ENCODE assay signal across 23 cellular contexts in the genomic region with DNA sequence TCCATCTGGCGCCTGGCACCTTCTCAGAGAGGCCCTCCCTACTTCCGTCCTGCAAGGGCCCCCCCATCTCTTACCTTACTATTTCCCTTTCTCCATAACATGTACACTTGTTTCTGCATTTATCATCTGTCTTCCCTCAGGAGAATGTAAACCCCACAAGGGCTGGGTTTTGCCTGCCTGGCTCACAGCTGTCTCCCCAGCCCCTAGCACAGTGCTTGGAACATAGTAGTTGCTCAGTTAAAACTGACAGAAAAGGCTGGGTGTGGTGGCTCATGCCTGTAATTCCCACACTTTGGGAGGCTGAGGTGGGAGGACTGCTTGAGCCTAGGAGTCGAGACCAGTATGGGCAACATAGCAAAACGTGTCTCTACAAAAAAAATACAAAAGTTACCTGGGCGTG. TPM values are rescaled to one million over a fixed set of nuclear protein-coding genes. Genes with fewer than 3 reads are reported as not detected.
A peak's percentile ranks its signal among the peaks of the same experiment; 100 is the strongest.
DNase-seq lines count a peak whose midpoint lies in the region; FAIRE-seq and TF ChIP-seq lines count a peak whose summit lies in the region.
"Had no signal": no experiment of that assay in that cellular context is flagged by ENCODE, and none has a peak within 500 bp of the region (broad histone marks: within the 10 kb centered on the region; RNA-seq: fewer than 3 reads in every experiment).

No MANE protein-coding gene starts in this region.

- H2BK20ac ChIP-seq in H1 (ENCODE audit: low read length): no peak overlapping the region

- H3K23me2 ChIP-seq in H1 (ENCODE audit: low read depth, low read length): no peaks in the 10 kb centered on the region

- no peaks in the 10 kb centered on the region for H3K9me3 Mint-ChIP-seq in activated naive CD4-positive, alpha-beta T cell treated with anti-CD3 and anti-CD28 coated beads, Interleukin-2, amount 50 U/mL, for 24 hours
- no peaks in the 10 kb centered on the region for H3K9me3 Mint-ChIP-seq in activated naive CD4-positive, alpha-beta T cell treated with anti-CD3 and anti-CD28 coated beads for 36 hours
- H3K9me3 Mint-ChIP-seq in CD4-positive, alpha-beta memory T cell: no peaks in the 10 kb centered on the region
- H3K9me3 Mint-ChIP-seq: IgD-negative memory B cell had no signal

- no peak overlapping the region for H3K18ac ChIP-seq in H1 (ENCODE audit: extremely low read depth, low read length)

- H3K27me3 ChIP-seq in BLaER1: no peaks in the 10 kb centered on the region
- H3K27me3 ChIP-seq in CD4-positive, alpha-beta memory T cell (ENCODE audit: insufficient read depth, low read length): no peaks in the 10 kb centered on the region
- peaks cover 0 to 3% (median 0%) of the 10 kb centered on the region in 4 experiments; a peak in 1 of 7 replicates for H3K27me3 ChIP-seq in H1 (replicated peaks in 1 of 4; ENCODE audit: control insufficient read depth in 3 of 4, extremely low read depth in 1 of 4, insufficient read depth in 3 of 4, low read length in 3 of 4)

- FAIRE-seq in H1 (lab: Jason Lieb, UNC): no peak
- FAIRE-seq: GM12891 had no signal

- H3K36me3 ChIP-seq in BLaER1 (no peaks in the 10 kb centered on the region), H1 (ENCODE audit: control insufficient read depth in 2 of 4, insufficient read depth in 4 of 4, low read length in 3 of 4) (no peaks in the 10 kb centered on the region)
- H3K36me3 ChIP-seq in CD4-positive, alpha-beta memory T cell (ENCODE audit: insufficient read depth, low read length): no peaks in the 10 kb centered on the region

- H2AFZ ChIP-seq in H1 (ENCODE audit: low read length): no peak overlapping the region

- H2BK12ac ChIP-seq in H1 (ENCODE audit: low read depth, low read length): peak overlapping the region; percentile 33; the same call in 1 of the 2 replicates

- H3K9me3 ChIP-seq in BLaER1 (no peaks in the 10 kb centered on the region), H1 (ENCODE audit: insufficient read depth in 2 of 2, low read depth in 1 of 2, low read length in 1 of 2) (no peaks in the 10 kb centered on the region)
- no peaks in the 10 kb centered on the region for H3K9me3 ChIP-seq in CD4-positive, alpha-beta memory T cell (ENCODE audit: control insufficient read depth in 1 of 2, low read length in 2 of 2)

- H3K4me2 ChIP-seq in BLaER1 (peak overlapping the region; percentile 92), H1 (ENCODE audit: insufficient read depth in 1 of 2, low read depth in 2 of 2, low read length in 2 of 2) (no peak overlapping the region)

- no peak overlapping the region for H4K8ac ChIP-seq in H1 (ENCODE audit: extremely low read depth, insufficient read depth, low read length)

- H3K4me3 ChIP-seq in BLaER1 (no peak overlapping the region), H1 (ENCODE audit: extremely low read depth in 1 of 4, insufficient read depth in 2 of 4, low read depth in 3 of 4, low read length in 4 of 4) (no peak overlapping the region)
- H3K4me3 ChIP-seq in CD4-positive, alpha-beta memory T cell (ENCODE audit: low read length in 2 of 2): no peak overlapping the region
- H3K4me3 ChIP-seq: SK-N-MC had no signal

- no peak for DNase-seq in activated naive CD4-positive, alpha-beta T cell treated with anti-CD3 and anti-CD28 coated beads for 36 hours
- no peak for DNase-seq in CD4-positive, alpha-beta memory T cell
- DNase-seq in H1 (ENCODE audit: low read depth in 1 of 2, low spot score in 2 of 2) (no peak), NCI-H526 treated with DMSO at 0.1 percent for 48 hours (lab: John Stamatoyannopoulos, UW) (no peak), NCI-H1092 (lab: John Stamatoyannopoulos, UW) (no peak), NCI-H1092 treated with DMSO at 0.1 percent for 48 hours (lab: John Stamatoyannopoulos, UW) (no peak)
- DNase-seq: C1 segment of cervical spinal cord, Calu3, DMS79 treated with DMSO at 0.1 percent for 48 hours, GF-D8, GOT3, NCI-H1105, NCI-H1436 treated with DMSO at 0.1 percent for 48 hours, NCI-H187 treated with DMSO at 0.1 percent for 48 hours, NCI-H446, NCI-H526, SIG-M5, SW 1271 had no signal

- H3K23ac ChIP-seq in H1 (ENCODE audit: insufficient read length): no peak overlapping the region

- H3K9ac ChIP-seq in BLaER1 (no peak overlapping the region), H1 (replicated peaks in 1 of 4; ENCODE audit: extremely low read depth in 1 of 4, low read depth in 3 of 4, low read length in 3 of 4) (no peak overlapping the region)

- no peaks in the 10 kb centered on the region for H3K79me2 ChIP-seq in H1 (ENCODE audit: control insufficient read depth in 1 of 2, insufficient read depth in 2 of 2, low read length in 2 of 2)

- H3K79me1 ChIP-seq in H1 (ENCODE audit: low read depth, low read length): no peaks in the 10 kb centered on the region

- POLR2A ChIA-PET in CD4-positive, alpha-beta memory T cell (lab: Charles Lee; ENCODE audit: partially characterized antibody): no interaction called here
- POLR2A ChIA-PET in H1 (lab: Charles Lee; ENCODE audit: partially characterized antibody): no interaction called here

- 85% methylated on average over 5 of the region's 5 CpGs; no CpG with 5 or more reads in 1 of the 2 experiments for WGBS in H1 (ENCODE audit: extremely low coverage in 1 of 2, insufficient coverage in 1 of 2, insufficient read length in 1 of 2, insufficient replicate concordance in 2 of 2, low coverage in 1 of 2, low lambda C conversion rate in 2 of 2, missing lambda C conversion rate in 1 of 2), 2 experiments

- H3K36me3 Mint-ChIP-seq in activated naive CD4-positive, alpha-beta T cell treated with anti-CD3 and anti-CD28 coated beads, Interleukin-2, amount 50 U/mL, for 24 hours: no peaks in the 10 kb centered on the region
- no peaks in the 10 kb centered on the region for H3K36me3 Mint-ChIP-seq in activated naive CD4-positive, alpha-beta T cell treated with anti-CD3 and anti-CD28 coated beads for 36 hours (ENCODE audit: low read depth)
- no peaks in the 10 kb centered on the region for H3K36me3 Mint-ChIP-seq in CD4-positive, alpha-beta memory T cell
- H3K36me3 Mint-ChIP-seq: IgD-negative memory B cell had no signal

- H3K56ac ChIP-seq in H1 (replicated peaks; ENCODE audit: insufficient read length, low read depth, low read length): no peak overlapping the region

- no peaks in the 10 kb centered on the region for H3K27me3 Mint-ChIP-seq in activated naive CD4-positive, alpha-beta T cell treated with anti-CD3 and anti-CD28 coated beads, Interleukin-2, amount 50 U/mL, for 24 hours
- no peaks in the 10 kb centered on the region for H3K27me3 Mint-ChIP-seq in activated naive CD4-positive, alpha-beta T cell treated with anti-CD3 and anti-CD28 coated beads for 36 hours (ENCODE audit: low read depth)
- H3K27me3 Mint-ChIP-seq in CD4-positive, alpha-beta memory T cell: no peaks in the 10 kb centered on the region

- H2BK15ac ChIP-seq in H1 (ENCODE audit: low read length): no peak overlapping the region

- H3K4me1 ChIP-seq in BLaER1 (peaks cover 90% of the 10 kb centered on the region), H1 (replicated peaks in 1 of 4; ENCODE audit: control insufficient read depth in 3 of 4, insufficient read depth in 4 of 4, low read length in 3 of 4) (peaks cover 0 to 19% (median 14%) of the 10 kb centered on the region in 4 experiments; a peak in 6 of 7 replicates)
- H3K4me1 ChIP-seq in CD4-positive, alpha-beta memory T cell (ENCODE audit: insufficient read depth, low read length): peaks cover 29% of the 10 kb centered on the region

- H3K27ac Mint-ChIP-seq in activated naive CD4-positive, alpha-beta T cell treated with anti-CD3 and anti-CD28 coated beads, Interleukin-2, amount 50 U/mL, for 24 hours: no peak overlapping the region
- no peak overlapping the region for H3K27ac Mint-ChIP-seq in activated naive CD4-positive, alpha-beta T cell treated with anti-CD3 and anti-CD28 coated beads for 36 hours
- peak overlapping the region in 4 of 7 donors; percentile 18 to 78 (median 40) for H3K27ac Mint-ChIP-seq in CD4-positive, alpha-beta memory T cell

- no peak overlapping the region for H3K14ac ChIP-seq in H1 (ENCODE audit: insufficient read length)

- no peak overlapping the region for H3K4ac ChIP-seq in H1 (replicated peaks; ENCODE audit: insufficient read length, low read depth, low read length)

- H2BK120ac ChIP-seq in H1 (replicated peaks; ENCODE audit: low read depth, low read length): no peak overlapping the region

- no peak for TF ChIP-seq POLR2A in H1 (IDR thresholded peaks at IDR 0.05; ENCODE audit: control extremely low read depth in 1 of 2, low read depth in 2 of 2, low read length in 2 of 2)

- TF ChIP-seq CTCF in H1 (IDR thresholded peaks at IDR 0.05; ENCODE audit: control extremely low read depth in 1 of 3, insufficient read depth in 1 of 3, low read depth in 1 of 3, low read length in 3 of 3): no peak

- intact Hi-C loops in activated naive CD4-positive, alpha-beta T cell treated with anti-CD3 and anti-CD28 coated beads for 36 hours (cut with micrococcal nuclease): no loop called here
- intact Hi-C loops in CD4-positive, alpha-beta memory T cell (cut with micrococcal nuclease): no loop called here

- no peak overlapping the region for H2AK5ac ChIP-seq in H1 (ENCODE audit: low read depth, low read length)

- H4K5ac ChIP-seq in H1 (ENCODE audit: insufficient read length, low read depth, low read length): no peak overlapping the region

- H3K4me3 Mint-ChIP-seq in activated naive CD4-positive, alpha-beta T cell treated with anti-CD3 and anti-CD28 coated beads, Interleukin-2, amount 50 U/mL, for 24 hours: peak overlapping the region; percentile 11
- no peak overlapping the region for H3K4me3 Mint-ChIP-seq in activated naive CD4-positive, alpha-beta T cell treated with anti-CD3 and anti-CD28 coated beads for 36 hours
- H3K4me3 Mint-ChIP-seq in CD4-positive, alpha-beta memory T cell: peak overlapping the region in 1 of 8 donors; percentile 55
- H3K4me3 Mint-ChIP-seq: IgD-negative memory B cell had no signal

- no peak for TF ChIP-seq EP300 in H1 (IDR thresholded peaks at IDR 0.05; ENCODE audit: borderline replicate concordance in 1 of 2, low read depth in 2 of 2, low read length in 2 of 2)

- CTCF ChIA-PET in activated naive CD4-positive, alpha-beta T cell treated with anti-CD3 and anti-CD28 coated beads for 36 hours (lab: Charles Lee): interaction anchor here (0.6 to 1.2 kb wide), 2 partner anchors 101 to 131 kb away, joined by 3 to 4 read pairs; no protein-coding TSS in a partner anchor
- CTCF ChIA-PET in CD4-positive, alpha-beta memory T cell (lab: Charles Lee; ENCODE audit: partially characterized antibody): no interaction called here
- CTCF ChIA-PET in H1 (lab: Charles Lee; ENCODE audit: partially characterized antibody): interaction anchor here (0.7 to 1.4 kb wide), 3 partner anchors 64 to 350 kb away, joined by 3 to 4 read pairs (median 4); no protein-coding TSS in a partner anchor

- no peak overlapping the region for H2BK5ac ChIP-seq in H1 (ENCODE audit: low read depth, low read length)

- no peak overlapping the region for H4K91ac ChIP-seq in H1 (replicated peaks; ENCODE audit: insufficient read length, low read length)

- no peak for TF ChIP-seq RAD21 in H1 (IDR thresholded peaks at IDR 0.05 in 1 of 2, conservative IDR thresholded peaks at IDR 0.05 in 1 of 2; ENCODE audit: low read depth in 2 of 2, low read length in 2 of 2)

- peaks cover 50% of the 10 kb centered on the region for H3K4me1 Mint-ChIP-seq in activated naive CD4-positive, alpha-beta T cell treated with anti-CD3 and anti-CD28 coated beads, Interleukin-2, amount 50 U/mL, for 24 hours
- peaks cover 42% of the 10 kb centered on the region for H3K4me1 Mint-ChIP-seq in activated naive CD4-positive, alpha-beta T cell treated with anti-CD3 and anti-CD28 coated beads for 36 hours (ENCODE audit: low read depth)
- H3K4me1 Mint-ChIP-seq in CD4-positive, alpha-beta memory T cell: peaks cover 22 to 38% (median 27%) of the 10 kb centered on the region in 4 donors

- peak overlapping the region; percentile 85; the same call in 1 of the 2 replicates for H3K27ac ChIP-seq in BLaER1
- no peak overlapping the region for H3K27ac ChIP-seq in CD4-positive, alpha-beta memory T cell (ENCODE audit: low read depth, low read length)
- no peak overlapping the region for H3K27ac ChIP-seq in H1 (ENCODE audit: low read depth, low read length)
- H3K27ac ChIP-seq: SK-N-MC had no signal

- H4K20me1 ChIP-seq in BLaER1 (no peaks in the 10 kb centered on the region), H1 (replicated peaks in 1 of 2; ENCODE audit: control insufficient read depth in 1 of 2, insufficient read depth in 2 of 2, low read length in 2 of 2) (no peaks in the 10 kb centered on the region)

RNA-seq across cellular contexts. Expression of a gene that starts 5.7 kb away (rescaled TPM):
- 10 to 100 TPM; 12.0 to 13.6 TPM for total RNA-seq in activated naive CD4-positive, alpha-beta T cell treated with anti-CD3 and anti-CD28 coated beads for 36 hours
- 10 to 100 TPM; 19.2 to 20.4 TPM for total RNA-seq in CD4-positive, alpha-beta memory T cell
- polyA plus RNA-seq in CD4-positive, alpha-beta memory T cell: 10 to 100 TPM; 16.1 to 16.7 TPM
- 60.6 and 66.9 TPM in 2 replicates for total RNA-seq in H1 (2021; fragmentation: NEBNext Ultra II Directional; extraction: Animal tissue kit (Norgen Biotek cat#: 25700))
- polyA plus RNA-seq in H1 (2011; rRNA removed): 37.4 and 53.4 TPM in 2 replicates
- 52.8 TPM for polyA plus RNA-seq in H1 (2011; cell fraction: cytosol; rRNA removed)
- polyA plus RNA-seq in H1 (2011; cell fraction: nucleus; rRNA removed): 43.9 TPM
- polyA plus RNA-seq in H1 (2012, experiment 1 of 2): 51.0 to 60.1 TPM (median 55.9 TPM) in 4 replicates
- 48.7 TPM for polyA plus RNA-seq in H1 (2012, experiment 2 of 2)
- 34.2 TPM for polyA plus RNA-seq in H1 (2013, experiment 1 of 2)
- polyA plus RNA-seq in H1 (2013, experiment 2 of 2): 39.2 TPM
- 33.4 and 34.6 TPM in 2 replicates for polyA minus RNA-seq in H1 (2011; rRNA and poly(A)+ RNA removed)
- 23.3 TPM for polyA minus RNA-seq in H1 (2011; cell fraction: cytosol; rRNA and poly(A)+ RNA removed)
- 24.7 TPM for polyA minus RNA-seq in H1 (2011; cell fraction: nucleus; rRNA and poly(A)+ RNA removed)

Comparison
In these comparisons a context has a peak if more than half of its experiments do, and no peak if none do; other contexts are left out.
1. H3K27ac Mint-ChIP-seq: peak in CD4-positive, alpha-beta memory T cell (4 of 7); none in activated naive CD4-positive, alpha-beta T cell treated with anti-CD3 and anti-CD28 coated beads, Interleukin-2, amount 50 U/mL, for 24 hours (single experiment) and activated naive CD4-positive, alpha-beta T cell treated with anti-CD3 and anti-CD28 coated beads for 36 hours (single experiment).